In the genomic region with DNA sequence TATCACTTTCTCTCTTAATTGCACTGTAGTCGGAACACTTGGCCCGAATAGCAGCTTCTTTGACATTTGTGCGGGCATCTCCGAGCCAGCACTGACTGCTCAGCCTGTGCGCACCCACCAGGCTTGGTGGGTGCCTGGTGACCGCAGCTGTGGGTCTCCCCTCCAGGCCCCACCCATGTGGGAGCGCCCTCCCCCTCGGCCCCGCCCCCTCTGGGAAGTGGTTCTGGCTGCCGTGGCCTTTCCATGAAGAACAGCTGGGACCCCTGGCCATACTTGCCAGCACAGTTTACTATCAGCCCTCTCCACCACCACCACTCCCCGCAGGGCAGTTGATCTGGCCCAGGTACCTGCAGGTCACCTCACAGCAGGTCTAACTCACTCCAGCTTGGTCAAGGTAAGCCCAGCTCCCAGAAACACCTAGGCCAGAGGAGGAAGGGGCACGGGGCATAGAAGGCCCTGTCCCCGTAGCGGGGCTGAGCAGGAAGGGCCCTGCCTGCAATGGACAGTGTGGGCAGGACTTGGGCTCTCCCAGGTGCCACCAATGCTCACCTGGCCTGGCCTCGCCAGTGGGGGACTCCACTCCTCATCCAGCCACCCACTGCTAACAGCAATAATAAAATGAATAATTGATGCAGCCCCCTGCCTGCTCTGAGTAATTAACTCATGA, we compare ENCODE assay signal across 13 cellular contexts.
"Had no signal": no experiment of that assay in that cellular context is flagged by ENCODE, and none has a peak within 500 bp of the region (broad histone marks: within the 10 kb centered on the region; RNA-seq: fewer than 3 reads in every experiment).

No MANE protein-coding gene starts in this region.

- H3K4me3 ChIP-seq: left lung, mucosa of descending colon, skin epidermis, upper lobe of right lung had no signal

- FAIRE-seq: keratinocyte had no signal

- H3K9me3 ChIP-seq: left lung, mucosa of descending colon, neutrophil, upper lobe of right lung had no signal

- H3K9me3 Mint-ChIP-seq: activated T-helper 17 cell treated with anti-CD3 and anti-CD28 coated beads, Interleukin-2, amount 50 U/mL, for 72 hours; naive thymus-derived CD4-positive, alpha-beta T cell; stimulated activated naive CD8-positive, alpha-beta T cell treated with anti-CD3 and anti-CD28 coated beads, Interleukin-15, amount 100 ng/mL, for 72 hours; T-helper 2 cell treated with Interferon-gamma antibody and Interleukin-4, amounts not matched to agents 5 μg/mL and 100 μg/mL, for 36 hours had no signal

- H3K27ac ChIP-seq: left lung, neutrophil, skin epidermis, upper lobe of right lung had no signal

- DNase-seq: activated CD4-positive, alpha-beta T cell treated with anti-CD3 and anti-CD28 coated beads, Interleukin-2, amount 50 U/mL, for 1 hour; activated CD4-positive, CD25-positive, alpha-beta regulatory T cell; activated naive CD4-positive, alpha-beta T cell treated with Interleukin-2 at 50 U/mL for 16 hours; naive thymus-derived CD4-positive, alpha-beta T cell; stimulated activated naive CD8-positive, alpha-beta T cell treated with anti-CD3 and anti-CD28 coated beads, Interleukin-15, amount 100 ng/mL, for 72 hours; upper lobe of right lung had no signal

- H3K4me3 Mint-ChIP-seq: activated T-helper 17 cell treated with anti-CD3 and anti-CD28 coated beads, Interleukin-2, amount 50 U/mL, for 72 hours; naive thymus-derived CD4-positive, alpha-beta T cell; stimulated activated naive CD8-positive, alpha-beta T cell treated with anti-CD3 and anti-CD28 coated beads, Interleukin-15, amount 100 ng/mL, for 72 hours; T-helper 2 cell treated with Interferon-gamma antibody and Interleukin-4, amounts not matched to agents 5 μg/mL and 100 μg/mL, for 36 hours had no signal

- H3K4me1 ChIP-seq: upper lobe of right lung had no signal

- H3K36me3 ChIP-seq: left lung, neutrophil, upper lobe of right lung had no signal

- H3K27ac Mint-ChIP-seq: activated T-helper 17 cell treated with anti-CD3 and anti-CD28 coated beads, Interleukin-2, amount 50 U/mL, for 72 hours; naive thymus-derived CD4-positive, alpha-beta T cell; T-helper 2 cell treated with Interferon-gamma antibody and Interleukin-4, amounts not matched to agents 5 μg/mL and 100 μg/mL, for 36 hours had no signal
